Comparison of ENCODE assay signal across 9 cellular contexts in the genomic region with DNA sequence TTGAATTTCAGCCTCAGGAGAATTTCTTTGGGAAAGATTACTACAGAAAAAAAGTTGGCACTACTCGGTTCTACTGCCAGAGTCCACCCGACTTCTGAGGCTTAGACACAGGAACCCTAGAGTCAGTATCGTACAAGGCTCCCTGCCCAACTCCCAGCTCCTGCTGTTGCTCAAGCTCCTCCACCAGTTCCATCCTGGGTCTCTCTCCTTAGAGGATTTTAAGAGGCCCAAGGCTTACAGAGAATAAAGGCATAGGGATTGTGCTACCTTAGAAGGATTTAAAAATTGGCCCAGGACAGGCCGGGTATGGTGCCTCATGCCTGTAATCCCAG. TPM values are rescaled to one million over a fixed set of nuclear protein-coding genes. Genes with fewer than 3 reads are reported as not detected.
A peak's percentile ranks its signal among the peaks of the same experiment; 100 is the strongest.
DNase-seq lines count a peak whose midpoint lies in the region; ATAC-seq, FAIRE-seq and TF ChIP-seq lines count a peak whose summit lies in the region.
"Had no signal": no experiment of that assay in that cellular context is flagged by ENCODE, and none has a peak within 500 bp of the region (broad histone marks: within the 10 kb centered on the region; RNA-seq: fewer than 3 reads in every experiment).

No MANE protein-coding gene starts in this region.

- no peaks in the 10 kb centered on the region for H3K36me3 ChIP-seq in DND-41 (ENCODE audit: insufficient read depth, low read length)
- H3K36me3 ChIP-seq in KMS-11 (ENCODE audit: insufficient read depth) = no peaks in the 10 kb centered on the region
- H3K36me3 ChIP-seq in breast epithelium = no peaks in the 10 kb centered on the region
- H3K36me3 ChIP-seq in pancreas = no peaks in the 10 kb centered on the region

- WGBS in pancreas, 2 donors = 70 to 75% methylated on average over 4 of the region's 4 CpGs

- H3K4me3 ChIP-seq in DND-41 (ENCODE audit: low read depth in 1 of 2, low read length in 2 of 2) = 0 out of 4 replicates have a peak overlapping the region, but pooled peaks of 1 of the 2 experiments have one; percentile 57
- H3K4me3 ChIP-seq in KMS-11 (IDR thresholded peaks at IDR 0.05; ENCODE audit: insufficient read depth, low read depth, low read length) = no peak overlapping the region
- H3K4me3 ChIP-seq in breast epithelium = no peak overlapping the region
- no peak overlapping the region for H3K4me3 ChIP-seq in pancreas
- H3K4me3 ChIP-seq: GM23338 had no signal

- no peak for TF ChIP-seq POLR2A in breast epithelium (IDR thresholded peaks at IDR 0.05)

- H3K4me2 ChIP-seq in DND-41 (ENCODE audit: insufficient read depth, low read length) (peak overlapping the region; percentile 86), KMS-11 (peak overlapping the region; percentile 84; the same call in 1 of the 2 replicates)

- H2AFZ ChIP-seq in DND-41 (ENCODE audit: low read depth, low read length) (peak overlapping the region; percentile 90), KMS-11 (ENCODE audit: low read depth) (peak overlapping the region; percentile 77)

- TF ChIP-seq CTCF in DND-41 (IDR thresholded peaks at IDR 0.05; ENCODE audit: borderline replicate concordance, extremely low read depth, low read length, poor library complexity, severe bottlenecking) = no peak
- no peak for TF ChIP-seq CTCF in KMS-11 (conservative IDR thresholded peaks at IDR 0.05; ENCODE audit: low read depth, low read length)
- TF ChIP-seq CTCF in breast epithelium (IDR thresholded peaks at IDR 0.05) = no peak
- TF ChIP-seq CTCF in pancreas (IDR thresholded peaks at IDR 0.05) = no peak

- no peaks in the 10 kb centered on the region for H3K27me3 ChIP-seq in DND-41 (ENCODE audit: insufficient read depth, low read length, poor library complexity)
- no peaks in the 10 kb centered on the region for H3K27me3 ChIP-seq in KMS-11 (ENCODE audit: insufficient read depth, low read depth)
- no peaks in the 10 kb centered on the region for H3K27me3 ChIP-seq in breast epithelium
- no peaks in the 10 kb centered on the region for H3K27me3 ChIP-seq in pancreas

- H3K9ac ChIP-seq in DND-41 (ENCODE audit: low read depth, low read length) = peak overlapping the region; percentile 65
- peak overlapping the region; percentile 57; the same call in 1 of the 2 replicates for H3K9ac ChIP-seq in KMS-11

- no peaks in the 10 kb centered on the region for H4K20me1 ChIP-seq in DND-41 (ENCODE audit: insufficient read depth, low read length)
- no peaks in the 10 kb centered on the region for H4K20me1 ChIP-seq in KMS-11 (ENCODE audit: insufficient read depth)

- H3K4me1 ChIP-seq in DND-41 (ENCODE audit: insufficient read depth, low read length) (peaks cover 35% of the 10 kb centered on the region), KMS-11 (ENCODE audit: low read depth, poor library complexity, severe bottlenecking) (peaks cover 23% of the 10 kb centered on the region), breast epithelium (no peaks in the 10 kb centered on the region), pancreas (peaks cover 12 to 20% (median 17%) of the 10 kb centered on the region in 3 donors)

- no peak for FAIRE-seq in pancreas (lab: Jason Lieb, UNC)

- H3K27ac ChIP-seq in DND-41 (ENCODE audit: low read length) (peak overlapping the region; percentile 93), KMS-11 (peak overlapping the region; percentile 63), breast epithelium (peak overlapping the region; percentile 74 to 89), pancreas (peak overlapping the region in 3 of 4 donors; percentile 62 to 90 (median 83))

- H3K79me2 ChIP-seq in DND-41 (ENCODE audit: insufficient read depth, low read length) (no peaks in the 10 kb centered on the region), KMS-11 (ENCODE audit: insufficient read depth, low read depth) (no peaks in the 10 kb centered on the region)

- H3K9me3 ChIP-seq in DND-41 (ENCODE audit: insufficient read depth, low read length, severe bottlenecking) = no peaks in the 10 kb centered on the region
- H3K9me3 ChIP-seq in breast epithelium = no peaks in the 10 kb centered on the region
- no peaks in the 10 kb centered on the region for H3K9me3 ChIP-seq in pancreas

- ATAC-seq in DND-41 (ENCODE audit: insufficient read depth, low read depth) = peak; percentile 51
- peak; percentile 5 to 36 (median 14) for ATAC-seq in pancreas
- ATAC-seq in GM18520 (IDR thresholded peaks at IDR 0.05; ENCODE audit: unreplicated experiment) = no peak
- ATAC-seq: GM23338 had no signal

- peak; percentile 30 for DNase-seq in DND-41
- no peak for DNase-seq in breast epithelium (ENCODE audit: low spot score in 2 of 2)
- DNase-seq in pancreas = no peak
- no peak for DNase-seq in SW 1271 (lab: John Stamatoyannopoulos, UW)
- DNase-seq in nucleus accumbens (lab: John Stamatoyannopoulos, UW) = no peak
- no peak for DNase-seq in DMS53 (lab: John Stamatoyannopoulos, UW)

- intact Hi-C loops in breast epithelium (cut with DNase I; ENCODE audit: low total_unique reads) (no loop called here), pancreas (cut with DNase I) (no loop called here)

RNA-seq across cellular contexts. Expression of gene SSBP2, which starts 29.0 kb away (rescaled TPM):
- total RNA-seq in breast epithelium (100 to 1,000 TPM in 1 of 3 donors, 10 to 100 TPM in 2; 65.5 to 110 (median 76.6) TPM), pancreas (10 to 100 TPM; 10.1 to 16.9 (median 15.8) TPM)
- 10 to 100 TPM in 1 of 2 donors, 1 to 10 TPM in 1; 8.6 to 20.7 TPM for polyA plus RNA-seq in pancreas
